In genomic region chr3:126540342-126540849, GRCh38 we compare ENCODE assay signal across 8 cellular contexts. TPM values are rescaled to one million over a fixed set of nuclear protein-coding genes. Genes with fewer than 3 reads are reported as not detected.
DNase-seq lines count a peak whose midpoint lies in the region; ATAC-seq and TF ChIP-seq lines count a peak whose summit lies in the region.

No MANE protein-coding gene starts in this region.

- H2BK15ac ChIP-seq in mesendoderm (replicated peaks; ENCODE audit: low read depth): no peak overlapping the region

- no peak overlapping the region for H4K8ac ChIP-seq in mesendoderm (ENCODE audit: low read depth, low read length)

- no peak overlapping the region for H2BK120ac ChIP-seq in mesendoderm (ENCODE audit: low read depth, low read length)

- H3K4me2 ChIP-seq in mesendoderm (ENCODE audit: low read length): no peak overlapping the region

- no peak overlapping the region for H3K4me3 ChIP-seq in body of pancreas
- no peak overlapping the region for H3K4me3 ChIP-seq in right lobe of liver
- H3K4me3 ChIP-seq in mesendoderm (ENCODE audit: low read length): no peak overlapping the region

- ATAC-seq in body of pancreas (no peak), right lobe of liver (peak in 2 of 4 donors; percentile 41 to 63)

- no peak overlapping the region for H3K23ac ChIP-seq in mesendoderm (ENCODE audit: low read length)

- H3K27ac ChIP-seq in body of pancreas (no peak overlapping the region), right lobe of liver (peak overlapping the region in 1 of 3 donors; percentile 9), mesendoderm (ENCODE audit: low read depth, low read length) (no peak overlapping the region)

- TF ChIP-seq POLR2A in body of pancreas (IDR thresholded peaks at IDR 0.05) (no peak), right lobe of liver (IDR thresholded peaks at IDR 0.05) (no peak)

- intact Hi-C loops in body of pancreas (cut with DNase I): no loop called here
- intact Hi-C loops in right lobe of liver (cut with DNase I): no loop called here

- no peaks in the 10 kb centered on the region for H3K79me2 ChIP-seq in mesendoderm (ENCODE audit: control insufficient read depth, insufficient read depth, low read length)

- H3K56ac ChIP-seq in mesendoderm (ENCODE audit: low read length): no peak overlapping the region

- DNase-seq in AG09319 (ENCODE audit: extremely low read depth, low read depth) (peak; percentile 57), Kasumi-1 (lab: John Stamatoyannopoulos, UW) (peak; percentile 84 to 86), body of pancreas (peak in 3 of 4 donors; percentile 11 to 60 (median 28)), right lobe of liver (peak; percentile 51 to 52 (median 52)), cerebellar nuclear complex (lab: John Stamatoyannopoulos, UW) (no peak), cerebellar cortex (ENCODE audit: low spot score) (no peak), mesendoderm (no peak), NCI-H2029 (lab: John Stamatoyannopoulos, UW) (no peak)

- H3K27me3 ChIP-seq in body of pancreas: no peaks in the 10 kb centered on the region
- no peaks in the 10 kb centered on the region for H3K27me3 ChIP-seq in right lobe of liver
- no peaks in the 10 kb centered on the region for H3K27me3 ChIP-seq in mesendoderm (ENCODE audit: insufficient read depth, low read length, poor library complexity)

- H4K5ac ChIP-seq in mesendoderm (ENCODE audit: low read length): no peak overlapping the region

- 35 to 36% methylated on average over 9 of the region's 9 CpGs for WGBS in body of pancreas, 2 donors
- 4% methylated on average over 6 of the region's 9 CpGs for whole genome bisulfite sequencing in right lobe of liver (ENCODE audit: insufficient coverage, low coverage, low lambda C conversion rate, missing lambda C conversion rate)
- WGBS in mesendoderm (ENCODE audit: extremely low coverage, insufficient coverage, low lambda C conversion rate): no CpG with 5 or more reads among the region's 9 CpGs

- H3K36me3 ChIP-seq in body of pancreas (replicated peaks in 1 of 2; ENCODE audit: insufficient read depth in 1 of 2, low read depth in 2 of 2): no peaks in the 10 kb centered on the region
- peaks cover 0 to 9% (median 3%) of the 10 kb centered on the region in 4 donors for H3K36me3 ChIP-seq in right lobe of liver
- no peaks in the 10 kb centered on the region for H3K36me3 ChIP-seq in mesendoderm (ENCODE audit: control insufficient read depth, insufficient read depth, low read length)

- no peak overlapping the region for H3K18ac ChIP-seq in mesendoderm (ENCODE audit: low read length)

- H3K9me3 ChIP-seq in body of pancreas: no peaks in the 10 kb centered on the region
- H3K9me3 ChIP-seq in right lobe of liver: no peaks in the 10 kb centered on the region

- H3K4me1 ChIP-seq in body of pancreas (no peaks in the 10 kb centered on the region), right lobe of liver (peaks cover 0 to 22% (median 9%) of the 10 kb centered on the region in 4 donors), mesendoderm (ENCODE audit: control insufficient read depth, low read depth, low read length) (no peaks in the 10 kb centered on the region)

- no peaks in the 10 kb centered on the region for H3K79me1 ChIP-seq in mesendoderm (ENCODE audit: low read length)

- H3K4ac ChIP-seq in mesendoderm (ENCODE audit: low read depth, low read length): no peak overlapping the region

- no peak overlapping the region for H2AK5ac ChIP-seq in mesendoderm (ENCODE audit: low read length)

- H2BK5ac ChIP-seq in mesendoderm (ENCODE audit: low read length): no peak overlapping the region

- H3K9ac ChIP-seq in mesendoderm (ENCODE audit: low read length): no peak overlapping the region

- no peak for TF ChIP-seq CTCF in AG09319 (IDR thresholded peaks at IDR 0.05; ENCODE audit: low read depth, low read length)
- TF ChIP-seq CTCF in body of pancreas (IDR thresholded peaks at IDR 0.05): no peak
- no peak for TF ChIP-seq CTCF in right lobe of liver (IDR thresholded peaks at IDR 0.05)

RNA-seq across cellular contexts. Expression of gene CHST13, which starts 16.4 kb away (rescaled TPM):
- total RNA-seq in body of pancreas: 1 to 10 TPM in 1 of 2 donors, not detected in 1; 2.3 TPM
- total RNA-seq in right lobe of liver: 10 to 100 TPM; 23.5 to 48.9 (median 28.2) TPM
- polyA plus RNA-seq in mesendoderm (2013, experiment 1 of 2): 1.5 TPM
- 1.8 TPM for polyA plus RNA-seq in mesendoderm (2013, experiment 2 of 2)

RNA-seq across cellular contexts. Expression of gene C3orf22, which starts 18.3 kb away (rescaled TPM):
- total RNA-seq in body of pancreas (not detected), right lobe of liver (not detected)
- polyA plus RNA-seq in mesendoderm (2013, experiment 1 of 2): not detected
- polyA plus RNA-seq in mesendoderm (2013, experiment 2 of 2): not detected

RNA-seq across cellular contexts. Expression of gene UROC1, which starts 22.8 kb away (rescaled TPM):
- total RNA-seq in body of pancreas (not detected), right lobe of liver (100 to 1,000 TPM in 1 of 6 experiments, 10 to 100 TPM in 5; 15.1 to 101 (median 55.8) TPM)
- 0.01 TPM for polyA plus RNA-seq in mesendoderm (2013, experiment 1 of 2)
- not detected for polyA plus RNA-seq in mesendoderm (2013, experiment 2 of 2)

Comparison
In these comparisons a context has a peak if more than half of its experiments do, and no peak if none do; other contexts are left out.
1. DNase-seq: peak in AG09319 (single experiment), Kasumi-1 (2 of 2), body of pancreas (3 of 4) and right lobe of liver (3 of 3); none in cerebellar nuclear complex (0 of 2), cerebellar cortex (single experiment), mesendoderm (single experiment) and NCI-H2029 (single experiment).
2. RNA of gene CHST13, which starts 16.4 kb away (total RNA-seq): 23.5 to 48.9 TPM in right lobe of liver; 2.3 TPM in body of pancreas; every median in the first group is over 4 times any median in the second.
3. RNA of gene UROC1, which starts 22.8 kb away (total RNA-seq): 15.1 to 101 TPM in right lobe of liver; not detected in body of pancreas; every median in the first group is over 10 times any median in the second.